ENCODE assay signal across 20 cellular contexts in genomic region chr1:2052756-2053155, GRCh38. TPM values are rescaled to one million over a fixed set of nuclear protein-coding genes. Genes with fewer than 3 reads are reported as not detected.
DNase-seq lines count a peak whose midpoint lies in the region; ATAC-seq and TF ChIP-seq lines count a peak whose summit lies in the region.
"Had no signal": no experiment of that assay in that cellular context is flagged by ENCODE, and none has a peak within 500 bp of the region (broad histone marks: within the 10 kb centered on the region; RNA-seq: fewer than 3 reads in every experiment).

No MANE protein-coding gene starts in this region.

- H3K27ac ChIP-seq in CD8-positive, alpha-beta memory T cell (ENCODE audit: low read depth, low read length), result no peak overlapping the region
- H3K27ac ChIP-seq in hepatocyte (no peak overlapping the region), spleen (peak overlapping the region in 7 of 8 donors; percentile 27 to 89 (median 85)), suprapubic skin (no peak overlapping the region)
- H3K27ac ChIP-seq: sigmoid colon had no signal

- H3K27ac Mint-ChIP-seq in CD8-positive, alpha-beta memory T cell, result peak overlapping the region in 2 of 8 donors; percentile 12 to 55
- H3K27ac Mint-ChIP-seq in T-cell, result peak overlapping the region in 1 of 2 donors; percentile 69
- H3K27ac Mint-ChIP-seq: natural killer cell treated with Interleukin-12 subunit alpha and Interleukin-12 subunit beta and Interleukin-15 and Interleukin-18, amount 100 ng/mL, for 72 hours had no signal

- CTCF ChIA-PET in CD8-positive, alpha-beta memory T cell (lab: Charles Lee), result interaction anchor here (2.4 kb wide), 1 partner anchor 8 kb away, joined by 9 read pairs; no protein-coding TSS in a partner anchor
- CTCF ChIA-PET in T-cell (lab: Charles Lee), result no interaction called here

- peaks cover 17% of the 10 kb centered on the region for H3K4me1 ChIP-seq in CD8-positive, alpha-beta memory T cell (ENCODE audit: insufficient read depth, low read length)
- H3K4me1 ChIP-seq in hepatocyte (ENCODE audit: insufficient read depth), result peaks cover 13% of the 10 kb centered on the region
- peaks cover 14 to 52% (median 40%) of the 10 kb centered on the region in 6 donors for H3K4me1 ChIP-seq in spleen
- H3K4me1 ChIP-seq in suprapubic skin, result peaks cover 27% of the 10 kb centered on the region

- peaks cover 4 to 8% of the 10 kb centered on the region in 2 donors for H3K27me3 Mint-ChIP-seq in CD8-positive, alpha-beta memory T cell
- peaks cover 4 to 8% of the 10 kb centered on the region in 2 donors for H3K27me3 Mint-ChIP-seq in T-cell

- peaks cover 7 to 30% (median 8%) of the 10 kb centered on the region in 3 donors for H3K4me1 Mint-ChIP-seq in CD8-positive, alpha-beta memory T cell
- peaks cover 22 to 30% (median 22%) of the 10 kb centered on the region in 3 donors for H3K4me1 Mint-ChIP-seq in T-cell

- H3K79me2 ChIP-seq in hepatocyte, result peaks cover 37% of the 10 kb centered on the region

- H3K4me2 ChIP-seq in hepatocyte, result peak overlapping the region; percentile 89

- no peak overlapping the region for H3K4me3 ChIP-seq in CD8-positive, alpha-beta memory T cell (ENCODE audit: low read length)
- H3K4me3 ChIP-seq in hepatocyte (no peak overlapping the region), spleen (no peak overlapping the region), suprapubic skin (no peak overlapping the region)
- H3K4me3 ChIP-seq: MG63, sigmoid colon had no signal

- WGBS in hepatocyte (ENCODE audit: low lambda C conversion rate, missing lambda C conversion rate), result 92% methylated on average over 9 of the region's 10 CpGs
- 79 to 89% (median 82%) methylated on average over 10 of the region's 10 CpGs for WGBS in spleen, 5 donors
- 89% methylated on average over 10 of the region's 10 CpGs for WGBS in suprapubic skin

- H4K20me1 ChIP-seq in hepatocyte (ENCODE audit: insufficient read depth, poor library complexity, severe bottlenecking), result peaks cover 16% of the 10 kb centered on the region

- peaks cover 0 to 21% (median 0%) of the 10 kb centered on the region in 3 donors for H3K36me3 Mint-ChIP-seq in CD8-positive, alpha-beta memory T cell
- peaks cover 2% of the 10 kb centered on the region for H3K36me3 Mint-ChIP-seq in T-cell
- H3K36me3 Mint-ChIP-seq: natural killer cell treated with Interleukin-12 subunit alpha and Interleukin-12 subunit beta and Interleukin-15 and Interleukin-18, amount 100 ng/mL, for 72 hours had no signal

- no peak for ATAC-seq in T-cell (replicated peaks in 1 of 4)
- ATAC-seq: natural killer cell treated with Interleukin-12 subunit alpha and Interleukin-12 subunit beta and Interleukin-15 and Interleukin-18, amount 100 ng/mL, for 72 hours; stimulated activated naive B cell treated with anti-CD40 and anti-IgM and Interleukin-4, amounts not matched to agents 10 μg/mL and 1 μg/mL and 100 μg/mL, for 72 hours had no signal

- no peaks in the 10 kb centered on the region for H3K9me3 ChIP-seq in CD8-positive, alpha-beta memory T cell (ENCODE audit: low read length)
- H3K9me3 ChIP-seq in hepatocyte (ENCODE audit: low read depth) (no peaks in the 10 kb centered on the region), spleen (no peaks in the 10 kb centered on the region), suprapubic skin (no peaks in the 10 kb centered on the region)
- H3K9me3 ChIP-seq: MG63, sigmoid colon, thyroid gland had no signal

- no peaks in the 10 kb centered on the region for H3K9me3 Mint-ChIP-seq in CD8-positive, alpha-beta memory T cell
- H3K9me3 Mint-ChIP-seq in T-cell, result no peaks in the 10 kb centered on the region
- H3K9me3 Mint-ChIP-seq: natural killer cell treated with Interleukin-12 subunit alpha and Interleukin-12 subunit beta and Interleukin-15 and Interleukin-18, amount 100 ng/mL, for 72 hours; stimulated activated naive B cell treated with anti-CD40 and anti-IgM and Interleukin-4, amounts not matched to agents 10 μg/mL and 1 μg/mL and 100 μg/mL, for 72 hours had no signal

- no peaks in the 10 kb centered on the region for H3K36me3 ChIP-seq in CD8-positive, alpha-beta memory T cell (ENCODE audit: insufficient read depth, low read length)
- H3K36me3 ChIP-seq in hepatocyte (replicated peaks; ENCODE audit: insufficient read depth, low read depth), result no peaks in the 10 kb centered on the region
- H3K36me3 ChIP-seq in spleen, result peaks cover 0 to 24% (median 21%) of the 10 kb centered on the region in 6 donors
- H3K36me3 ChIP-seq in suprapubic skin, result peaks cover 11% of the 10 kb centered on the region
- H3K36me3 ChIP-seq: MG63, sigmoid colon, thyroid gland had no signal

- TF ChIP-seq POLR2A in spleen (IDR thresholded peaks at IDR 0.05) (no peak), suprapubic skin (IDR thresholded peaks at IDR 0.05) (no peak)

- peak overlapping the region; percentile 43 to 89 (median 65) for H3K4me3 Mint-ChIP-seq in CD8-positive, alpha-beta memory T cell
- peak overlapping the region; percentile 40 to 69 (median 44) for H3K4me3 Mint-ChIP-seq in T-cell
- H3K4me3 Mint-ChIP-seq: natural killer cell treated with Interleukin-12 subunit alpha and Interleukin-12 subunit beta and Interleukin-15 and Interleukin-18, amount 100 ng/mL, for 72 hours had no signal

- DNase-seq in CD8-positive, alpha-beta memory T cell, result no peak
- no peak for DNase-seq in T-cell
- no peak for DNase-seq in hepatocyte (ENCODE audit: low spot score)
- DNase-seq in spleen, result no peak
- DNase-seq in NCI-H2227 treated with DMSO at 0.1 percent for 48 hours (lab: John Stamatoyannopoulos, UW), result no peak
- DNase-seq in suprapubic skin (ENCODE audit: low spot score in 2 of 2), result no peak
- no peak for DNase-seq in NCI-H1417 (lab: John Stamatoyannopoulos, UW)
- DNase-seq: activated CD4-positive, alpha-beta T cell treated with anti-CD3 and anti-CD28 coated beads for 1 hour; activated effector memory CD4-positive, alpha-beta T cell treated with Interleukin-2 at 50 U/mL for 16 hours; amniotic stem cell; hypothalamus; mesenchymal stem cell; MG63; NCI-H2171 treated with DMSO at 0.1 percent for 48 hours; NCI-H526 treated with DMSO at 0.1 percent for 48 hours; sigmoid colon; stimulated activated naive B cell treated with anti-CD40 and anti-IgM and Interleukin-4, amounts not matched to agents 10 μg/mL and 1 μg/mL and 100 μg/mL, for 72 hours; thyroid gland had no signal

- no peak for TF ChIP-seq EP300 in suprapubic skin (IDR thresholded peaks at IDR 0.05)

- H3K27me3 ChIP-seq in CD8-positive, alpha-beta memory T cell (ENCODE audit: insufficient read depth, low read length, poor library complexity, severe bottlenecking), result no peaks in the 10 kb centered on the region
- H3K27me3 ChIP-seq in hepatocyte (no peaks in the 10 kb centered on the region), spleen (replicated peaks in 1 of 7) (peaks cover 0 to 41% (median 3%) of the 10 kb centered on the region in 7 donors), suprapubic skin (peaks cover 34% of the 10 kb centered on the region)
- H3K27me3 ChIP-seq: thyroid gland had no signal

- POLR2A ChIA-PET in CD8-positive, alpha-beta memory T cell (lab: Charles Lee), result interaction anchor here (0.5 kb wide), 1 partner anchor 10 kb away, joined by 4 read pairs; no protein-coding TSS in a partner anchor
- POLR2A ChIA-PET in T-cell (lab: Charles Lee), result no interaction called here

- TF ChIP-seq CTCF in hepatocyte (IDR thresholded peaks at IDR 0.05; ENCODE audit: poor library complexity) (no peak), spleen (IDR thresholded peaks at IDR 0.05 in 8 of 11, conservative IDR thresholded peaks at IDR 0.05 in 3 of 11) (no peak), suprapubic skin (IDR thresholded peaks at IDR 0.05) (no peak)

- no peaks in the 10 kb centered on the region for H3K9me2 ChIP-seq in hepatocyte (replicated peaks; ENCODE audit: insufficient read depth)

- intact Hi-C loops in spleen (cut with DNase I; ENCODE audit: low total_unique reads), result no loop called here

- H2AFZ ChIP-seq in hepatocyte, result no peak overlapping the region

RNA-seq across cellular contexts. Expression of gene PRKCZ, which starts 2.5 kb away (rescaled TPM):
- total RNA-seq in CD8-positive, alpha-beta memory T cell, result 10 to 100 TPM; 13.8 to 15.4 TPM
- polyA plus RNA-seq in CD8-positive, alpha-beta memory T cell, result 17.4 TPM
- total RNA-seq in T-cell (10 to 100 TPM; 27.5 to 36.9 (median 31.0) TPM), hepatocyte (41.0 and 45.6 TPM in 2 replicates), spleen (10 to 100 TPM; 19.5 to 61.8 (median 38.7) TPM), suprapubic skin (10 to 100 TPM; 21.7 to 31.5 (median 25.4) TPM)
- polyA plus RNA-seq in hepatocyte (52.3 and 52.5 TPM in 2 replicates), spleen (10 to 100 TPM; 17.6 to 35.8 (median 32.3) TPM)

RNA-seq across cellular contexts. Expression of gene GABRD, which starts 33.6 kb away (rescaled TPM):
- not detected for total RNA-seq in CD8-positive, alpha-beta memory T cell
- polyA plus RNA-seq in CD8-positive, alpha-beta memory T cell, result not detected
- total RNA-seq in T-cell (1 to 10 TPM in 1 of 5 donors, not detected in 4; 1.1 TPM), hepatocyte (not detected in 2 replicates), spleen (1 to 10 TPM in 2 of 7 donors, under 1 TPM in 3, not detected in 2; 0.40 to 1.2 (median 0.94) TPM), suprapubic skin (1 to 10 TPM in 2 of 4 donors, under 1 TPM in 1, not detected in 1; 0.52 to 1.7 (median 1.2) TPM)
- polyA plus RNA-seq in hepatocyte (not detected in 2 replicates), spleen (1 to 10 TPM in 1 of 3 donors, under 1 TPM in 1, not detected in 1; 0.35 to 1.1 TPM)
- total RNA-seq: natural killer cell treated with Interleukin-12 subunit alpha and Interleukin-12 subunit beta and Interleukin-15 and Interleukin-18, amount 100 ng/mL, for 72 hours; sigmoid colon had no signal
- polyA plus RNA-seq: keratinocyte had no signal

RNA-seq across cellular contexts. Expression of gene CFAP74, which starts 49.2 kb away (rescaled TPM):
- total RNA-seq in CD8-positive, alpha-beta memory T cell, result not detected
- not detected for polyA plus RNA-seq in CD8-positive, alpha-beta memory T cell
- not detected for total RNA-seq in T-cell
- not detected in 2 replicates for total RNA-seq in hepatocyte
- 0.07 TPM in 1 of 2 replicates, not detected in the other for polyA plus RNA-seq in hepatocyte
- under 1 TPM in 3 of 7 donors, not detected in 4; 0.10 to 0.32 (median 0.27) TPM for total RNA-seq in spleen
- polyA plus RNA-seq in spleen, result under 1 TPM; 0.03 to 0.18 (median 0.09) TPM
- total RNA-seq in suprapubic skin, result not detected
- total RNA-seq: natural killer cell treated with Interleukin-12 subunit alpha and Interleukin-12 subunit beta and Interleukin-15 and Interleukin-18, amount 100 ng/mL, for 72 hours had no signal
- polyA plus RNA-seq: keratinocyte had no signal

Comparison
In these comparisons a context has a peak if more than half of its experiments do, and no peak if none do; other contexts are left out.
1. H3K27ac ChIP-seq: peak in spleen (7 of 8); none in CD8-positive, alpha-beta memory T cell (single experiment), hepatocyte (single experiment) and suprapubic skin (single experiment).